13 cellular contexts compared by ENCODE assay signal in genomic region chrX:118761950-118762725, GRCh38. TPM values are rescaled to one million over a fixed set of nuclear protein-coding genes. Genes with fewer than 3 reads are reported as not detected.
DNase-seq lines count a peak whose midpoint lies in the region; ATAC-seq, FAIRE-seq and TF ChIP-seq lines count a peak whose summit lies in the region.
"Had no signal": no experiment of that assay in that cellular context is flagged by ENCODE, and none has a peak within 500 bp of the region (broad histone marks: within the 10 kb centered on the region; RNA-seq: fewer than 3 reads in every experiment).

No MANE protein-coding gene starts in this region.

- H3K9me3 ChIP-seq in Peyer's patch, result no peaks in the 10 kb centered on the region
- H3K9me3 ChIP-seq in CD4-positive, alpha-beta T cell (ENCODE audit: control insufficient read depth, low read length), result no peaks in the 10 kb centered on the region
- H3K9me3 ChIP-seq: body of pancreas had no signal

- intact Hi-C loops in CD4-positive, alpha-beta T cell (cut with DNase I, micrococcal nuclease), result no loop called here

- no peaks in the 10 kb centered on the region for H3K27me3 Mint-ChIP-seq in CD4-positive, alpha-beta T cell

- H3K4me3 ChIP-seq in H7 (ENCODE audit: insufficient read depth, low read depth, low read length) (no peak overlapping the region), Peyer's patch (no peak overlapping the region)
- H3K4me3 ChIP-seq: body of pancreas had no signal

- no peak overlapping the region for H3K27ac Mint-ChIP-seq in CD4-positive, alpha-beta T cell

- TF ChIP-seq POLR2A in Peyer's patch (IDR thresholded peaks at IDR 0.05), result no peak
- TF ChIP-seq POLR2A in GM12892 (IDR thresholded peaks at IDR 0.05; ENCODE audit: low read depth, low read length), result no peak

- no peaks in the 10 kb centered on the region for H3K36me3 Mint-ChIP-seq in CD4-positive, alpha-beta T cell (ENCODE audit: low read depth)

- FAIRE-seq in GM12892 (lab: Jason Lieb, UNC), result no peak

- no peaks in the 10 kb centered on the region for H3K36me3 ChIP-seq in H7 (replicated peaks; ENCODE audit: control insufficient read depth, insufficient read depth, low read length)
- no peaks in the 10 kb centered on the region for H3K36me3 ChIP-seq in Peyer's patch

- no peak overlapping the region for H3K27ac ChIP-seq in Peyer's patch
- H3K27ac ChIP-seq in CD4-positive, alpha-beta T cell (ENCODE audit: low read depth, low read length), result no peak overlapping the region
- H3K27ac ChIP-seq: body of pancreas had no signal

- in situ Hi-C loops in G401 (cut with HindIII; ENCODE audit: low sequenced_read_pairs) (no loop called here), SK-MEL-5 (cut with HindIII; ENCODE audit: low pct_unique_long_range_greater_than_20kb, low sequenced_read_pairs) (no loop called here)

- no peaks in the 10 kb centered on the region for H3K4me1 Mint-ChIP-seq in CD4-positive, alpha-beta T cell (ENCODE audit: low read depth)

- H3K27me3 ChIP-seq in H7 (ENCODE audit: control insufficient read depth, insufficient read depth, low read length), result no peaks in the 10 kb centered on the region
- H3K27me3 ChIP-seq in Peyer's patch, result no peaks in the 10 kb centered on the region
- H3K27me3 ChIP-seq in CD4-positive, alpha-beta T cell (ENCODE audit: control insufficient read depth, insufficient read depth, low read length), result no peaks in the 10 kb centered on the region
- H3K27me3 ChIP-seq: body of pancreas had no signal

- H3K4me3 Mint-ChIP-seq in CD4-positive, alpha-beta T cell, result no peak overlapping the region

- no peak for TF ChIP-seq CTCF in Peyer's patch (IDR thresholded peaks at IDR 0.05)
- no peak for TF ChIP-seq CTCF in CD4-positive, alpha-beta T cell (IDR thresholded peaks at IDR 0.05)

- DNase-seq in G401 (ENCODE audit: low spot score) (peak; percentile 9), H7 (peak; percentile 45), SK-MEL-5 (ENCODE audit: low read depth, low spot score) (peak; percentile 6), left lobe of liver (ENCODE audit: low spot score) (no peak), HEK293T (ENCODE audit: extremely low spot score) (no peak), Peyer's patch (no peak), GM12892 (ENCODE audit: insufficient read length) (no peak)
- DNase-seq in CD4-positive, alpha-beta T cell, result no peak
- DNase-seq: activated CD4-positive, CD25-positive, alpha-beta regulatory T cell; body of pancreas; COR-L47; NCI-H2171 treated with DMSO at 0.1 percent for 48 hours; SIG-M5 had no signal

- ATAC-seq in left lobe of liver, result peak; percentile 71
- no peak for ATAC-seq in CD4-positive, alpha-beta T cell (ENCODE audit: poor library complexity)
- ATAC-seq: body of pancreas had no signal

- no peaks in the 10 kb centered on the region for H3K9me3 Mint-ChIP-seq in CD4-positive, alpha-beta T cell

- H3K4me1 ChIP-seq in Peyer's patch, result no peaks in the 10 kb centered on the region
- H3K4me1 ChIP-seq: body of pancreas had no signal

- CTCF ChIA-PET in HEK293T (lab: Yijun Ruan, JAX), result interaction anchor here (0.7 to 0.9 kb wide), 2 partner anchors 45 to 47 kb away, joined by 3 read pairs; no protein-coding TSS in a partner anchor
- CTCF ChIA-PET in CD4-positive, alpha-beta T cell (lab: Charles Lee), result no interaction called here

- POLR2A ChIA-PET in HEK293T (lab: Yijun Ruan, JAX), result no interaction called here
- POLR2A ChIA-PET in CD4-positive, alpha-beta T cell (lab: Charles Lee), result no interaction called here

TF ChIP-seq in HEK293T, 16 proteins besides CTCF, POLR2A, EP300 and RAD21:
- no peak for TF ChIP-seq ELF4 (IDR thresholded peaks at IDR 0.05)
- no peak for TF ChIP-seq ZNF384 (IDR thresholded peaks at IDR 0.05)
- TF ChIP-seq HDGF (IDR thresholded peaks at IDR 0.05; ENCODE audit: borderline replicate concordance), result no peak
- TF ChIP-seq NFRKB (IDR thresholded peaks at IDR 0.05), result no peak
- no peak for TF ChIP-seq SUZ12 (IDR thresholded peaks at IDR 0.05)
- no peak for TF ChIP-seq FOXK2 (IDR thresholded peaks at IDR 0.05)
- no peak for TF ChIP-seq FOXM1 (IDR thresholded peaks at IDR 0.05; ENCODE audit: borderline replicate concordance)
- no peak for TF ChIP-seq L3MBTL2 (conservative IDR thresholded peaks at IDR 0.05)
- TF ChIP-seq LEF1 (IDR thresholded peaks at IDR 0.05; ENCODE audit: borderline replicate concordance), result no peak
- TF ChIP-seq CTBP1 (IDR thresholded peaks at IDR 0.05; ENCODE audit: borderline replicate concordance), result no peak
- no peak for TF ChIP-seq PKNOX1 (IDR thresholded peaks at IDR 0.05)
- TF ChIP-seq SP1 (IDR thresholded peaks at IDR 0.05), result no peak
- TF ChIP-seq ARNT (IDR thresholded peaks at IDR 0.05), result no peak
- TF ChIP-seq TARDBP (IDR thresholded peaks at IDR 0.05), result no peak
- no peak for TF ChIP-seq FOXA1 (IDR thresholded peaks at IDR 0.05)
- TF ChIP-seq BHLHE40 (IDR thresholded peaks at IDR 0.05; ENCODE audit: borderline replicate concordance), result no peak

RNA-seq across cellular contexts. Expression of gene IL13RA1, which starts 34.7 kb away (rescaled TPM):
- 25.0 and 29.7 TPM in 2 replicates for total RNA-seq in G401 (2014; rRNA removed; shearing (Covaris generic))
- total RNA-seq in H7 (2014; rRNA removed; shearing (Covaris generic)), result 15.1 and 16.6 TPM in 2 replicates
- 67.0 and 67.5 TPM in 2 replicates for total RNA-seq in SK-MEL-5 (2014; rRNA removed; shearing (Covaris generic))
- 80.7 and 91.7 TPM in 2 replicates for polyA plus RNA-seq in SK-MEL-5 (2015; cell fraction: cytosol; rRNA removed)
- polyA plus RNA-seq in SK-MEL-5 (2015; cell fraction: nucleus; rRNA removed), result 24.7 and 28.7 TPM in 2 replicates
- total RNA-seq in left lobe of liver, result 72.5 TPM
- total RNA-seq in Peyer's patch, result 10 to 100 TPM; 38.0 to 98.3 (median 63.0) TPM
- 1.2 TPM for polyA plus RNA-seq in GM12892 (2012; ENCODE audit: missing spikeins)
- total RNA-seq in CD4-positive, alpha-beta T cell, result under 1 TPM; 0.69 to 0.78 TPM

Comparison
In these comparisons a context has a peak if more than half of its experiments do, and no peak if none do; other contexts are left out.
1. DNase-seq: peak in G401 (single experiment), H7 (single experiment) and SK-MEL-5 (single experiment); none in left lobe of liver (single experiment), HEK293T (single experiment), Peyer's patch (0 of 3), GM12892 (single experiment) and CD4-positive, alpha-beta T cell (0 of 10).